1 cellular context compared by ENCODE assay signal in the genomic region with DNA sequence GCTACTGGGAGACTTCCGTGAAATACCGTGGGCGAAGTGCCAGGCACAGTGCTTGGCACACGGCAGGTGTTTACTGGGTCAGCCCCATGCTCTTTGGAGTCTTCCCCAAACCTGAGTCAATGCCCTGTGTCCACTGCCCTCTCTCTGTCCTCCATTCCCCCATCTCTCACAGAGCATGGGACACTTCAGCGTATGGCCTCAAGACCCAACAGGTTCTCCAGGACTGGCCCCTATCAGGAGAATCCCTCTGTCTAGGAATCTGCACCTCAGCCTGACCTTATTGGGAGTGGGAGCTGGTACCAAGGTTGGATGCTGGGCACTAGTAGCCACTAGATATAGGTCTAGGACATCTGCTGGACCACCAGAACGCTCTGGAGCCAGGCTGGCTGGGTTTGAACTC.
TF ChIP-seq lines count a peak whose summit lies in the region.

No MANE protein-coding gene starts in this region.

TF ChIP-seq in H1, 55 proteins besides CTCF, POLR2A, EP300 and RAD21:
- TF ChIP-seq TAF1 (IDR thresholded peaks at IDR 0.05; ENCODE audit: low read depth, low read length) (no peak), TAF7 (optimal IDR thresholded peaks at IDR 0.05; ENCODE audit: borderline replicate concordance, low read depth, low read length) (no peak), HDAC2 (IDR thresholded peaks at IDR 0.05; ENCODE audit: borderline replicate concordance in 1 of 2, low read depth in 2 of 2, low read length in 2 of 2) (no peak), EZH2 (IDR thresholded peaks at IDR 0.05; ENCODE audit: low read depth, low read length, severe bottlenecking) (no peak), RFX5 (IDR thresholded peaks at IDR 0.05; ENCODE audit: borderline replicate concordance, low read depth, low read length) (no peak), RNF2 (IDR thresholded peaks at IDR 0.05; ENCODE audit: borderline replicate concordance, low read depth, low read length, missing control alignments, poor library complexity, severe bottlenecking) (no peak), ASH2L (IDR thresholded peaks at IDR 0.05; ENCODE audit: low read length) (no peak), TBP (IDR thresholded peaks at IDR 0.05; ENCODE audit: low read depth, low read length) (no peak)
